In the genomic region with DNA sequence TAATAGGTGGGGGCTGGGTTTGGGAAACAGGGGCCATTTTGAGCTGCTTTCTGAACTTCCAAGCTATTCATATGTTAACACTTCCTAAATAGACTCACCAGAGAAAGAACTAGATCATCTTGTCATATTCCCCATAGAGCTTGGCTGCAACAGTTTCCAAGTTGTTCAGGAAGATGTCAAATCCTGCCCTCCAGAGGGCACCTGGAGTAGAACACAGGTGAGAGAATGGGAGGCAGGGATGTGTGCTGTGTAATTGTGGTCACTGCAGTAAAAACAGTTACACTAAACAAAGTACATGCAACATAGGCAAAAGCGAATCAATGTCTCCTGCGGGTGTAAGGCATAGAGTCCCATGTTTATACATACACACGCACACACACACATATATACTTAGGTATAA, we compare ENCODE assay signal across 1 cellular context.
TF ChIP-seq lines count a peak whose summit lies in the region.

No MANE protein-coding gene starts in this region.

TF ChIP-seq in WTC11, 78 proteins besides CTCF, POLR2A, EP300 and RAD21 (continued from another document):
- TF ChIP-seq, protein P1, sequence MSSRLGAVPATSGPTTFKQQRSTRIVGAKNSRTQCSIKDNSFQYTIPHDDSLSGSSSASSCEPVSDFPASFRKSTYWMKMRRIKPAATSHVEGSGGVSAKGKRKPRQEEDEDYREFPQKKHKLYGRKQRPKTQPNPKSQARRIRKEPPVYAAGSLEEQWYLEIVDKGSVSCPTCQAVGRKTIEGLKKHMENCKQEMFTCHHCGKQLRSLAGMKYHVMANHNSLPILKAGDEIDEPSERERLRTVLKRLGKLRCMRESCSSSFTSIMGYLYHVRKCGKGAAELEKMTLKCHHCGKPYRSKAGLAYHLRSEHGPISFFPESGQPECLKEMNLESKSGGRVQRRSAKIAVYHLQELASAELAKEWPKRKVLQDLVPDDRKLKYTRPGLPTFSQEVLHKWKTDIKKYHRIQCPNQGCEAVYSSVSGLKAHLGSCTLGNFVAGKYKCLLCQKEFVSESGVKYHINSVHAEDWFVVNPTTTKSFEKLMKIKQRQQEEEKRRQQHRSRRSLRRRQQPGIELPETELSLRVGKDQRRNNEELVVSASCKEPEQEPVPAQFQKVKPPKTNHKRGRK (CRISPR knock-in tag; IDR thresholded peaks at IDR 0.05; ENCODE audit: borderline replicate concordance), result no peak
- TF ChIP-seq ZNF138 (CRISPR knock-in tag; conservative IDR thresholded peaks at IDR 0.05), result no peak
- TF ChIP-seq FOXJ3 (CRISPR knock-in tag; IDR thresholded peaks at IDR 0.05; ENCODE audit: borderline replicate concordance), result no peak
- TF ChIP-seq IRF2 (CRISPR knock-in tag; IDR thresholded peaks at IDR 0.05; ENCODE audit: borderline replicate concordance, low read depth), result no peak
- TF ChIP-seq KAT7 (CRISPR knock-in tag; IDR thresholded peaks at IDR 0.05; ENCODE audit: borderline replicate concordance), result no peak
- TF ChIP-seq, protein P2, sequence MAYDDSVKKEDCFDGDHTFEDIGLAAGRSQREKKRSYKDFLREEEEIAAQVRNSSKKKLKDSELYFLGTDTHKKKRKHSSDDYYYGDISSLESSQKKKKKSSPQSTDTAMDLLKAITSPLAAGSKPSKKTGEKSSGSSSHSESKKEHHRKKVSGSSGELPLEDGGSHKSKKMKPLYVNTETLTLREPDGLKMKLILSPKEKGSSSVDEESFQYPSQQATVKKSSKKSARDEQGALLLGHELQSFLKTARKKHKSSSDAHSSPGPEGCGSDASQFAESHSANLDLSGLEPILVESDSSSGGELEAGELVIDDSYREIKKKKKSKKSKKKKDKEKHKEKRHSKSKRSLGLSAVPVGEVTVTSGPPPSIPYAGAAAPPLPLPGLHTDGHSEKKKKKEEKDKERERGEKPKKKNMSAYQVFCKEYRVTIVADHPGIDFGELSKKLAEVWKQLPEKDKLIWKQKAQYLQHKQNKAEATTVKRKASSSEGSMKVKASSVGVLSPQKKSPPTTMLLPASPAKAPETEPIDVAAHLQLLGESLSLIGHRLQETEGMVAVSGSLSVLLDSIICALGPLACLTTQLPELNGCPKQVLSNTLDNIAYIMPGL (CRISPR knock-in tag; IDR thresholded peaks at IDR 0.05), result no peak
- TF ChIP-seq, protein P3, sequence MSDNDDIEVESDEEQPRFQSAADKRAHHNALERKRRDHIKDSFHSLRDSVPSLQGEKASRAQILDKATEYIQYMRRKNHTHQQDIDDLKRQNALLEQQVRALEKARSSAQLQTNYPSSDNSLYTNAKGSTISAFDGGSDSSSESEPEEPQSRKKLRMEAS (CRISPR knock-in tag; IDR thresholded peaks at IDR 0.05), result no peak
